In genomic region chr2:55459741-55460274, GRCh38 we compare ENCODE assay signal across 21 cellular contexts.
"Had no signal": no experiment of that assay in that cellular context is flagged by ENCODE, and none has a peak within 500 bp of the region (broad histone marks: within the 10 kb centered on the region; RNA-seq: fewer than 3 reads in every experiment).

No MANE protein-coding gene starts in this region.

- H3K4me3 ChIP-seq: dorsolateral prefrontal cortex, heart left ventricle, lung, psoas muscle, spleen, tibial nerve, upper lobe of right lung, vagina had no signal

- H3K4me3 Mint-ChIP-seq: nephron progenitor cell; stimulated activated memory B cell treated with anti-CD40 and anti-IgM and Interleukin-4, amounts not matched to agents 10 μg/mL and 1 μg/mL and 100 μg/mL, for 72 hours; stimulated activated naive CD8-positive, alpha-beta T cell treated with anti-CD3 and anti-CD28 coated beads, Interleukin-15, Interleukin-2, amounts not matched to agents 100 ng/mL and 50 ng/mL, for 24 hours had no signal

- H3K9me3 Mint-ChIP-seq: stimulated activated memory B cell treated with anti-CD40 and anti-IgM and Interleukin-4, amounts not matched to agents 10 μg/mL and 1 μg/mL and 100 μg/mL, for 72 hours; stimulated activated naive CD8-positive, alpha-beta T cell treated with anti-CD3 and anti-CD28 coated beads, Interleukin-15, Interleukin-2, amounts not matched to agents 100 ng/mL and 50 ng/mL, for 24 hours had no signal

- H3K27ac ChIP-seq: dorsolateral prefrontal cortex, heart left ventricle, psoas muscle, spleen, tibial nerve, upper lobe of right lung, vagina had no signal

- H3K4me1 Mint-ChIP-seq: naive B cell; nephron progenitor cell; stimulated activated memory B cell treated with anti-CD40 and anti-IgM and Interleukin-4, amounts not matched to agents 10 μg/mL and 1 μg/mL and 100 μg/mL, for 72 hours had no signal

- H3K36me3 ChIP-seq: heart left ventricle, spleen, tibial nerve, upper lobe of right lung, vagina had no signal

- H3K27ac Mint-ChIP-seq: naive B cell; nephron progenitor cell; stimulated activated memory B cell treated with anti-CD40 and anti-IgM and Interleukin-4, amounts not matched to agents 10 μg/mL and 1 μg/mL and 100 μg/mL, for 72 hours; stimulated activated naive CD8-positive, alpha-beta T cell treated with anti-CD3 and anti-CD28 coated beads, Interleukin-15, Interleukin-2, amounts not matched to agents 100 ng/mL and 50 ng/mL, for 24 hours had no signal

- DNase-seq: cortex of kidney; dorsolateral prefrontal cortex; effector CD8-positive, alpha-beta T cell; heart left ventricle; hypothalamus; left cardiac atrium; left ventricle myocardium superior; mesendoderm; naive B cell; nephron progenitor cell; psoas muscle; spleen; stimulated activated CD4-positive, alpha-beta T cell treated with anti-CD3 and anti-CD28 coated beads, Interleukin-15, amount 100 ng/mL, for 24 hours; stimulated activated CD4-positive, alpha-beta T cell treated with anti-CD3 and anti-CD28 coated beads, Interleukin-1b, Interleukin-23, amount 100 ng/mL, for 48 hours; stimulated activated CD4-positive, alpha-beta T cell treated with anti-CD3 and anti-CD28 coated beads, Interleukin-4, amount 100 ng/mL, for 24 hours; upper lobe of right lung had no signal

- H3K27me3 ChIP-seq: dorsolateral prefrontal cortex, heart left ventricle, spleen, tibial nerve, upper lobe of right lung, vagina had no signal

- H3K4me1 ChIP-seq: heart left ventricle, psoas muscle, spleen, tibial nerve, upper lobe of right lung, vagina had no signal

- H3K9me3 ChIP-seq: heart left ventricle, psoas muscle, upper lobe of right lung, vagina had no signal

- H3K36me3 Mint-ChIP-seq: naive B cell; stimulated activated memory B cell treated with anti-CD40 and anti-IgM and Interleukin-4, amounts not matched to agents 10 μg/mL and 1 μg/mL and 100 μg/mL, for 72 hours had no signal
